ENCODE assay signal across 8 cellular contexts in genomic region chr17:60599620-60600489, GRCh38. TPM values are rescaled to one million over a fixed set of nuclear protein-coding genes. Genes with fewer than 3 reads are reported as not detected.
DNase-seq lines count a peak whose midpoint lies in the region; ATAC-seq lines count a peak whose summit lies in the region.

TSS of gene PPM1D (plus strand) at chr17:60600193. CDS start at chr17:60600415, 222 bp downstream.

- ATAC-seq in GM21367 (IDR thresholded peaks at IDR 0.05; ENCODE audit: unreplicated experiment): peak; percentile 85

- POLR2A ChIA-PET in activated CD8-positive, alpha-beta memory T cell treated with anti-CD3 and anti-CD28 coated beads for 36 hours (lab: Charles Lee): interaction anchor here (1.2 to 1.6 kb wide), 3 partner anchors 23 to 78 kb away, joined by 3 to 5 read pairs (median 3); partner anchors contain the start of gene BCAS3

- DNase-seq in COR-L47 (lab: John Stamatoyannopoulos, UW) (peak; percentile 99), HT1080 (ENCODE audit: low read depth) (peak; percentile 98), NOMO-1 (lab: John Stamatoyannopoulos, UW; ENCODE audit: unreplicated experiment in 2 of 2) (peak; percentile 98 to 99), lung microvascular endothelial cell (ENCODE audit: low read depth in 2 of 2) (peak; percentile 100)
- DNase-seq in effector CD8-positive, alpha-beta T cell (lab: John Stamatoyannopoulos, UW): peak; percentile 96
- peak; percentile 94 to 96 (median 95) for DNase-seq in stimulated activated CD4-positive, alpha-beta T cell treated with anti-CD3 and anti-CD28 coated beads, TNF-alpha, amount 100 ng/mL, for 4 hours (ENCODE audit: low read depth in 3 of 3)

- CTCF ChIA-PET in activated CD8-positive, alpha-beta memory T cell treated with anti-CD3 and anti-CD28 coated beads for 36 hours (lab: Charles Lee): interaction anchor here (1.4 kb wide), 1 partner anchor 39 kb away, joined by 3 read pairs; no protein-coding TSS in a partner anchor

RNA-seq across cellular contexts. Expression of gene PPM1D, which starts in this region (rescaled TPM):
- 10.8 and 12.0 TPM in 2 replicates for total RNA-seq in HT1080 (2014; rRNA removed; shearing (Covaris generic))
- 7.3 and 11.5 TPM in 2 replicates for polyA plus RNA-seq in HT1080 (2015; cell fraction: cytosol; rRNA removed)
- polyA plus RNA-seq in HT1080 (2015; cell fraction: nucleus; rRNA removed): 10.6 and 10.8 TPM in 2 replicates
- total RNA-seq in activated CD8-positive, alpha-beta memory T cell treated with anti-CD3 and anti-CD28 coated beads for 36 hours: 10 to 100 TPM; 14.0 to 14.5 TPM
- total RNA-seq in lung microvascular endothelial cell: 15.0 and 24.2 TPM in 2 replicates

Comparison
In these comparisons a context has a peak if more than half of its experiments do, and no peak if none do; other contexts are left out.
1. Peak in every context shown above with its lines: DNase-seq and ATAC-seq.